25 cellular contexts compared by ENCODE assay signal in the genomic region with DNA sequence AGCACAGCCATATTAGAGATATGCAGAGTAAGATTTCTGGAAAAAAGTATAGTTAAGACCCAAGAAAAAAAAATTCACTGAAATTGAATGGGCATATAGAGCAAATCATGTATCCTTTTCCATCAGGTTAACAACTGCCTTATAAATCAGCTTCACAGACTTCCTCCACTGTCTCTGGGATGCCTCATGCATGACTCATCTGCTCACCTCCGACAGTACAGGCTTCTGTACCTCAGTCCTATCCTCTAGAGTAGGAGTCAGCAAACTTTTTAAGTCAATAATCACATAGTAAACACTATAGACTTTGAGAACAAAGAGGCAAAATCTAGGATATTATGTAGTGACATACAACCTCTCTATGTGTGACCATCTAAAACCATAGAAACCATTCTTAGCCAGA.
A peak's percentile ranks its signal among the peaks of the same experiment; 100 is the strongest.
DNase-seq lines count a peak whose midpoint lies in the region; ATAC-seq, FAIRE-seq and TF ChIP-seq lines count a peak whose summit lies in the region.
"Had no signal": no experiment of that assay in that cellular context is flagged by ENCODE, and none has a peak within 500 bp of the region (broad histone marks: within the 10 kb centered on the region; RNA-seq: fewer than 3 reads in every experiment).

No MANE protein-coding gene starts in this region.

- peak overlapping the region; percentile 15 for H3K27ac ChIP-seq in keratinocyte (ENCODE audit: control insufficient read depth, insufficient read depth, low read length)
- no peak overlapping the region for H3K27ac ChIP-seq in upper lobe of left lung
- H3K27ac ChIP-seq: BLaER1 treated with 17β-estradiol and CSF1 and Interleukin-3, amounts not matched to agents 10 nM and 100 nM; psoas muscle; SJSA1; suprapubic skin had no signal

- no peak overlapping the region for H3K4me3 Mint-ChIP-seq in WTC11
- H3K4me3 Mint-ChIP-seq in T-helper 17 cell: no peak overlapping the region
- H3K4me3 Mint-ChIP-seq: nephron progenitor cell had no signal

- H2AFZ ChIP-seq in keratinocyte (ENCODE audit: control insufficient read depth, low read length): no peak overlapping the region

- POLR2A ChIA-PET in WTC11 (lab: Charles Lee): interaction anchor here (0.7 kb wide), 1 partner anchor 1167 kb away, joined by 6 read pairs; no protein-coding TSS in a partner anchor

- TF ChIP-seq EP300 in upper lobe of left lung (IDR thresholded peaks at IDR 0.05): no peak

- peaks cover 22% of the 10 kb centered on the region for H3K9me3 Mint-ChIP-seq in WTC11

- no peak overlapping the region for H3K27ac Mint-ChIP-seq in WTC11
- H3K27ac Mint-ChIP-seq in T-helper 17 cell: no peak overlapping the region
- H3K27ac Mint-ChIP-seq: nephron progenitor cell had no signal

- no peak overlapping the region for H3K4me3 ChIP-seq in keratinocyte (ENCODE audit: control insufficient read depth in 2 of 3, extremely low read depth in 1 of 3, insufficient read depth in 2 of 3, low read depth in 1 of 3, low read length in 3 of 3)
- H3K4me3 ChIP-seq in upper lobe of left lung: no peak overlapping the region
- H3K4me3 ChIP-seq: BLaER1 treated with 17β-estradiol and CSF1 and Interleukin-3, amounts not matched to agents 10 nM and 100 nM; K562; psoas muscle; SJSA1; suprapubic skin had no signal

- H3K36me3 ChIP-seq in keratinocyte (ENCODE audit: control insufficient read depth in 2 of 2, extremely low read depth in 1 of 2, insufficient read depth in 2 of 2, low read length in 2 of 2) (no peaks in the 10 kb centered on the region), upper lobe of left lung (no peaks in the 10 kb centered on the region)
- H3K36me3 ChIP-seq: BLaER1 treated with 17β-estradiol and CSF1 and Interleukin-3, amounts not matched to agents 10 nM and 100 nM; SJSA1; suprapubic skin had no signal

- no peak overlapping the region for H3K9ac ChIP-seq in keratinocyte (ENCODE audit: control insufficient read depth, extremely low read depth, insufficient read depth, low read length)
- H3K9ac ChIP-seq: BLaER1 treated with 17β-estradiol and CSF1 and Interleukin-3, amounts not matched to agents 10 nM and 100 nM had no signal

- ATAC-seq in WTC11 (peak; percentile 68), T-helper 17 cell (no peak), upper lobe of left lung (ENCODE audit: low FRiP score in 2 of 2) (no peak), GM21576 (IDR thresholded peaks at IDR 0.05; ENCODE audit: unreplicated experiment) (no peak)
- ATAC-seq: K562, psoas muscle had no signal

- no peaks in the 10 kb centered on the region for H3K9me1 ChIP-seq in keratinocyte (ENCODE audit: control insufficient read depth, extremely low read depth, insufficient read depth, low read length)

- FAIRE-seq in keratinocyte (lab: Jason Lieb, UNC): peak; percentile 99
- FAIRE-seq: K562 had no signal

- H3K9me3 ChIP-seq in keratinocyte (ENCODE audit: control insufficient read depth, low read depth, low read length) (no peaks in the 10 kb centered on the region), T-helper 17 cell (ENCODE audit: control insufficient read depth, low read length, poor library complexity, severe bottlenecking) (no peaks in the 10 kb centered on the region), upper lobe of left lung (no peaks in the 10 kb centered on the region)
- H3K9me3 ChIP-seq: psoas muscle, SJSA1, suprapubic skin had no signal

- 38 to 63% methylated on average over 1 of the region's 1 CpG for WGBS in upper lobe of left lung, 2 donors

- H3K4me1 Mint-ChIP-seq in WTC11 (peaks cover 6% of the 10 kb centered on the region; the same call in 1 of the 2 replicates), T-helper 17 cell (no peaks in the 10 kb centered on the region)

- H3K79me2 ChIP-seq in keratinocyte (ENCODE audit: control insufficient read depth, insufficient read depth, low read length): no peaks in the 10 kb centered on the region

- H3K27me3 ChIP-seq in keratinocyte (ENCODE audit: control insufficient read depth, extremely low read depth, insufficient read depth, low read length) (no peaks in the 10 kb centered on the region), upper lobe of left lung (no peaks in the 10 kb centered on the region)
- H3K27me3 ChIP-seq: BLaER1 treated with 17β-estradiol and CSF1 and Interleukin-3, amounts not matched to agents 10 nM and 100 nM; SJSA1; suprapubic skin had no signal

- H4K20me1 ChIP-seq in keratinocyte (ENCODE audit: control insufficient read depth, extremely low read depth, insufficient read depth, low read length): no peaks in the 10 kb centered on the region
- H4K20me1 ChIP-seq: BLaER1 treated with 17β-estradiol and CSF1 and Interleukin-3, amounts not matched to agents 10 nM and 100 nM had no signal

- DNase-seq in A172 (ENCODE audit: low spot score): peak; percentile 40
- peak; percentile 17 for DNase-seq in HuH-7 (ENCODE audit: low spot score)
- no peak for DNase-seq in WTC11 (ENCODE audit: low spot score)
- peak; percentile 42 for DNase-seq in keratinocyte (ENCODE audit: low read depth, low spot score)
- no peak for DNase-seq in T-helper 17 cell
- DNase-seq in upper lobe of left lung: no peak
- no peak for DNase-seq in NK-92 (lab: John Stamatoyannopoulos, UW; ENCODE audit: unreplicated experiment)
- DNase-seq: 8988T; activated CD8-positive, alpha-beta memory T cell treated with anti-CD3 and anti-CD28 coated beads, Interleukin-2, amount 50 U/mL, for 4 hours; activated effector memory CD4-positive, alpha-beta T cell treated with Interleukin-2 at 50 U/mL for 16 hours; central memory CD4-positive, alpha-beta T cell; DMS79 treated with DMSO at 0.1 percent for 48 hours; glutamatergic neuron; mesenchymal stem cell; NCI-H1092; NCI-H2081; NCI-H524 treated with DMSO at 0.1 percent for 48 hours; nephron progenitor cell; psoas muscle; T1000 had no signal

- TF ChIP-seq CTCF in WTC11 (IDR thresholded peaks at IDR 0.05) (no peak), keratinocyte (optimal IDR thresholded peaks at IDR 0.05 in 1 of 3, IDR thresholded peaks at IDR 0.05 in 1 of 3, conservative IDR thresholded peaks at IDR 0.05 in 1 of 3; ENCODE audit: extremely low read depth in 1 of 3, insufficient read depth in 2 of 3, low read length in 3 of 3) (no peak), upper lobe of left lung (IDR thresholded peaks at IDR 0.05) (no peak)

- no peaks in the 10 kb centered on the region; the same call in 1 of the 2 replicates for H3K27me3 Mint-ChIP-seq in WTC11 (ENCODE audit: low read depth)
- H3K27me3 Mint-ChIP-seq in T-helper 17 cell: no peaks in the 10 kb centered on the region

- dilution Hi-C loops in keratinocyte (cut with MboI; ENCODE audit: extremely low pct_ligation_motif_present, low sequenced_read_pairs): no loop called here

- no peak for TF ChIP-seq POLR2A in upper lobe of left lung (IDR thresholded peaks at IDR 0.05)

- H3K36me3 Mint-ChIP-seq in WTC11 (peaks cover 19% of the 10 kb centered on the region), T-helper 17 cell (ENCODE audit: low read depth) (peaks cover 3% of the 10 kb centered on the region)

- CTCF ChIA-PET in WTC11 (lab: Charles Lee): interaction anchor here (1.4 kb wide), 1 partner anchor 220 kb away, joined by 3 read pairs; no protein-coding TSS in a partner anchor

- peak overlapping the region; percentile 55 for H3K4me2 ChIP-seq in keratinocyte (ENCODE audit: control insufficient read depth, extremely low read depth, insufficient read depth, low read depth, low read length)
- H3K4me2 ChIP-seq: BLaER1 treated with 17β-estradiol and CSF1 and Interleukin-3, amounts not matched to agents 10 nM and 100 nM had no signal

- H3K4me1 ChIP-seq in keratinocyte (ENCODE audit: control insufficient read depth, extremely low read depth, insufficient read depth, low read length) (peaks cover 21% of the 10 kb centered on the region), upper lobe of left lung (no peaks in the 10 kb centered on the region)
- H3K4me1 ChIP-seq: BLaER1 treated with 17β-estradiol and CSF1 and Interleukin-3, amounts not matched to agents 10 nM and 100 nM; psoas muscle; SJSA1; suprapubic skin had no signal

TF ChIP-seq in WTC11, 78 proteins besides CTCF, POLR2A, EP300 and RAD21 (continues in another document):
- no peak for TF ChIP-seq ZNF396 (CRISPR knock-in tag; IDR thresholded peaks at IDR 0.05; ENCODE audit: borderline replicate concordance)
- no peak for TF ChIP-seq SMAD4 (CRISPR knock-in tag; IDR thresholded peaks at IDR 0.05)
- TF ChIP-seq ZNF423 (CRISPR knock-in tag; IDR thresholded peaks at IDR 0.05): no peak
- no peak for TF ChIP-seq ZNF121 (CRISPR knock-in tag; IDR thresholded peaks at IDR 0.05)
- TF ChIP-seq, protein P1, sequence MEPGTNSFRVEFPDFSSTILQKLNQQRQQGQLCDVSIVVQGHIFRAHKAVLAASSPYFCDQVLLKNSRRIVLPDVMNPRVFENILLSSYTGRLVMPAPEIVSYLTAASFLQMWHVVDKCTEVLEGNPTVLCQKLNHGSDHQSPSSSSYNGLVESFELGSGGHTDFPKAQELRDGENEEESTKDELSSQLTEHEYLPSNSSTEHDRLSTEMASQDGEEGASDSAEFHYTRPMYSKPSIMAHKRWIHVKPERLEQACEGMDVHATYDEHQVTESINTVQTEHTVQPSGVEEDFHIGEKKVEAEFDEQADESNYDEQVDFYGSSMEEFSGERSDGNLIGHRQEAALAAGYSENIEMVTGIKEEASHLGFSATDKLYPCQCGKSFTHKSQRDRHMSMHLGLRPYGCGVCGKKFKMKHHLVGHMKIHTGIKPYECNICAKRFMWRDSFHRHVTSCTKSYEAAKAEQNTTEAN (CRISPR knock-in tag; IDR thresholded peaks at IDR 0.05): no peak
- TF ChIP-seq, protein P2, sequence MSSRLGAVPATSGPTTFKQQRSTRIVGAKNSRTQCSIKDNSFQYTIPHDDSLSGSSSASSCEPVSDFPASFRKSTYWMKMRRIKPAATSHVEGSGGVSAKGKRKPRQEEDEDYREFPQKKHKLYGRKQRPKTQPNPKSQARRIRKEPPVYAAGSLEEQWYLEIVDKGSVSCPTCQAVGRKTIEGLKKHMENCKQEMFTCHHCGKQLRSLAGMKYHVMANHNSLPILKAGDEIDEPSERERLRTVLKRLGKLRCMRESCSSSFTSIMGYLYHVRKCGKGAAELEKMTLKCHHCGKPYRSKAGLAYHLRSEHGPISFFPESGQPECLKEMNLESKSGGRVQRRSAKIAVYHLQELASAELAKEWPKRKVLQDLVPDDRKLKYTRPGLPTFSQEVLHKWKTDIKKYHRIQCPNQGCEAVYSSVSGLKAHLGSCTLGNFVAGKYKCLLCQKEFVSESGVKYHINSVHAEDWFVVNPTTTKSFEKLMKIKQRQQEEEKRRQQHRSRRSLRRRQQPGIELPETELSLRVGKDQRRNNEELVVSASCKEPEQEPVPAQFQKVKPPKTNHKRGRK (CRISPR knock-in tag; IDR thresholded peaks at IDR 0.05; ENCODE audit: borderline replicate concordance): no peak
- no peak for TF ChIP-seq ZNF317 (CRISPR knock-in tag; IDR thresholded peaks at IDR 0.05; ENCODE audit: borderline replicate concordance, low read depth)

Comparison
In these comparisons a context has a peak if more than half of its experiments do, and no peak if none do; other contexts are left out.
1. DNase-seq: peak in A172 (single experiment), HuH-7 (single experiment) and keratinocyte (single experiment); none in WTC11 (single experiment), T-helper 17 cell (0 of 3), upper lobe of left lung (0 of 2) and NK-92 (single experiment).